In the genomic region with DNA sequence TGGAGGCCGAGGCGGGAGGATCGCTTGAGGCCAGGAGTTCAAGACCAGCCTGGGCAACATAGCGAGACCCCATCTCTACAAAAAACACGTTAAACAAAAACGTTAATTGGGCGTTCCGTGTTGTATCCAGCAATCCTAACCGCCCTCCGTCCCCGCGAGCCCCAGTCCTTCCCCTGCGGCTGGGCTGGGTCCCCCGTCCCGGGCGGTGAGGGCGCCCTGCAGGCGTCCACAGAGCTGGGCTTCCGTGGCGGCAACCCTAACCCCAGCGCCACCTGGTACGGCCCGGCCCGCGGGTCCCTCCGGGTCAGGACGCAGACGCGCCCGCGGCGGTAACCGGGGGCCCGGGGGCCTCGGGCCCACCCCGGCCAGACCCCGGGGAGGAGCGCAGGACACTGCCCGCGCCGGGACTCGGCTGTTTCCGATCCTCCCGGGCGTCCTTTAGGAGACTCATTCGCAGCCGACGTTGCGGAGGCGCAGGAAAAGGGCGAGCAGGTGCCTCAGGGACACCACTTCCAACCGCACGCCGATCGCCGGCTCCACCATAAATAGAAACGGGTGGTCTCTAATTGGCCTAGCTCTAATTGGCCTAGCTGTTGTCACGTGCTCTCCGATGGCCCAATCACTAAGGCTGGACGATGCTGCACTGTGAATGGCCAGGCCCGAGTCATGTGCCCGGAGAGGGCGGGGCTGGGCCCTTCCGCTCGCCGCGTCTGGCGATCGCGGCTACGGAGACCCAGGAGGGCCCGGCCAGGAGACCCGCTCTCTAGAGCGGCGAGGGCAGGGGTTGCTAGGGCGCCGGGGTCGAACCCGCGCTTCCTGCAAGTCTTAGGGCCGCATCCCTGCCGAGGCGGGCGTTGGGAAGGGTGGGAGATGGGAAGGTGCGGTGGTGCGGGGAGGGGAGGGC, we compare ENCODE assay signal across 1 cellular context.
TF ChIP-seq lines count a peak whose summit lies in the region.

No MANE protein-coding gene starts in this region.

TF ChIP-seq in HepG2, 621 proteins besides CTCF, POLR2A, EP300 and RAD21 (continued from another document and continues in another):
- TF ChIP-seq REPIN1 (CRISPR knock-in tag; IDR thresholded peaks at IDR 0.05; ENCODE audit: borderline replicate concordance, low read depth) (peak; percentile 80), ZMYM4 (CRISPR knock-in tag; IDR thresholded peaks at IDR 0.05) (peak; percentile 90), ZSCAN9 (CRISPR knock-in tag; IDR thresholded peaks at IDR 0.05; ENCODE audit: borderline replicate concordance) (no peak), MLLT10 (CRISPR knock-in tag; IDR thresholded peaks at IDR 0.05) (no peak), SNRNP70 (IDR thresholded peaks at IDR 0.05; ENCODE audit: low read depth, low read length) (no peak), HNRNPUL1 (IDR thresholded peaks at IDR 0.05; ENCODE audit: low read depth, low read length) (no peak), ZNF552 (CRISPR knock-in tag; IDR thresholded peaks at IDR 0.05; ENCODE audit: borderline replicate concordance) (no peak; the same call in 1 of the 2 replicates), HNRNPL (IDR thresholded peaks at IDR 0.05; ENCODE audit: low read depth, low read length) (0 out of 2 replicates have a peak, but pooled peaks have one; percentile 51), TAF1 (CRISPR knock-in tag; IDR thresholded peaks at IDR 0.05) (peak; percentile 96), ZMYM2 (CRISPR knock-in tag; IDR thresholded peaks at IDR 0.05) (peak; percentile 32; the same call in 1 of the 2 replicates), FOSL1 (CRISPR knock-in tag; IDR thresholded peaks at IDR 0.05; ENCODE audit: borderline replicate concordance) (no peak), ZFP36L1 (CRISPR knock-in tag; IDR thresholded peaks at IDR 0.05) (peak; percentile 90), SMARCE1 (IDR thresholded peaks at IDR 0.05; ENCODE audit: borderline replicate concordance) (no peak), ZNF619 (CRISPR knock-in tag; IDR thresholded peaks at IDR 0.05) (peak; percentile 87; the same call in 1 of the 2 replicates), FOXA3 (CRISPR knock-in tag; IDR thresholded peaks at IDR 0.05) (peak; percentile 49; the same call in 1 of the 2 replicates), ZNF20 (CRISPR knock-in tag; IDR thresholded peaks at IDR 0.05) (no peak), MAFG (CRISPR knock-in tag; IDR thresholded peaks at IDR 0.05) (no peak), NFE2 (CRISPR knock-in tag; IDR thresholded peaks at IDR 0.05) (no peak), ZNF382 (CRISPR knock-in tag; IDR thresholded peaks at IDR 0.05; ENCODE audit: borderline replicate concordance) (0 out of 2 replicates have a peak, but pooled peaks have one; percentile 59)
- TF ChIP-seq, protein P1, sequence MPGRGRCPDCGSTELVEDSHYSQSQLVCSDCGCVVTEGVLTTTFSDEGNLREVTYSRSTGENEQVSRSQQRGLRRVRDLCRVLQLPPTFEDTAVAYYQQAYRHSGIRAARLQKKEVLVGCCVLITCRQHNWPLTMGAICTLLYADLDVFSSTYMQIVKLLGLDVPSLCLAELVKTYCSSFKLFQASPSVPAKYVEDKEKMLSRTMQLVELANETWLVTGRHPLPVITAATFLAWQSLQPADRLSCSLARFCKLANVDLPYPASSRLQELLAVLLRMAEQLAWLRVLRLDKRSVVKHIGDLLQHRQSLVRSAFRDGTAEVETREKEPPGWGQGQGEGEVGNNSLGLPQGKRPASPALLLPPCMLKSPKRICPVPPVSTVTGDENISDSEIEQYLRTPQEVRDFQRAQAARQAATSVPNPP (CRISPR knock-in tag; IDR thresholded peaks at IDR 0.05), result peak; percentile 83
- TF ChIP-seq, protein P2, sequence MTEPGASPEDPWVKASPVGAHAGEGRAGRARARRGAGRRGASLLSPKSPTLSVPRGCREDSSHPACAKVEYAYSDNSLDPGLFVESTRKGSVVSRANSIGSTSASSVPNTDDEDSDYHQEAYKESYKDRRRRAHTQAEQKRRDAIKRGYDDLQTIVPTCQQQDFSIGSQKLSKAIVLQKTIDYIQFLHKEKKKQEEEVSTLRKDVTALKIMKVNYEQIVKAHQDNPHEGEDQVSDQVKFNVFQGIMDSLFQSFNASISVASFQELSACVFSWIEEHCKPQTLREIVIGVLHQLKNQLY (CRISPR knock-in tag; IDR thresholded peaks at IDR 0.05), result peak; percentile 25; the same call in 1 of the 2 replicates
- TF ChIP-seq, protein P3, sequence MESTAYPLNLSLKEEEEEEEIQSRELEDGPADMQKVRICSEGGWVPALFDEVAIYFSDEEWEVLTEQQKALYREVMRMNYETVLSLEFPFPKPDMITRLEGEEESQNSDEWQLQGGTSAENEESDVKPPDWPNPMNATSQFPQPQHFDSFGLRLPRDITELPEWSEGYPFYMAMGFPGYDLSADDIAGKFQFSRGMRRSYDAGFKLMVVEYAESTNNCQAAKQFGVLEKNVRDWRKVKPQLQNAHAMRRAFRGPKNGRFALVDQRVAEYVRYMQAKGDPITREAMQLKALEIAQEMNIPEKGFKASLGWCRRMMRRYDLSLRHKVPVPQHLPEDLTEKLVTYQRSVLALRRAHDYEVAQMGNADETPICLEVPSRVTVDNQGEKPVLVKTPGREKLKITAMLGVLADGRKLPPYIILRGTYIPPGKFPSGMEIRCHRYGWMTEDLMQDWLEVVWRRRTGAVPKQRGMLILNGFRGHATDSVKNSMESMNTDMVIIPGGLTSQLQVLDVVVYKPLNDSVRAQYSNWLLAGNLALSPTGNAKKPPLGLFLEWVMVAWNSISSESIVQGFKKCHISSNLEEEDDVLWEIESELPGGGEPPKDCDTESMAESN (CRISPR knock-in tag; conservative IDR thresholded peaks at IDR 0.05), result peak; percentile 96
- TF ChIP-seq, protein P4, sequence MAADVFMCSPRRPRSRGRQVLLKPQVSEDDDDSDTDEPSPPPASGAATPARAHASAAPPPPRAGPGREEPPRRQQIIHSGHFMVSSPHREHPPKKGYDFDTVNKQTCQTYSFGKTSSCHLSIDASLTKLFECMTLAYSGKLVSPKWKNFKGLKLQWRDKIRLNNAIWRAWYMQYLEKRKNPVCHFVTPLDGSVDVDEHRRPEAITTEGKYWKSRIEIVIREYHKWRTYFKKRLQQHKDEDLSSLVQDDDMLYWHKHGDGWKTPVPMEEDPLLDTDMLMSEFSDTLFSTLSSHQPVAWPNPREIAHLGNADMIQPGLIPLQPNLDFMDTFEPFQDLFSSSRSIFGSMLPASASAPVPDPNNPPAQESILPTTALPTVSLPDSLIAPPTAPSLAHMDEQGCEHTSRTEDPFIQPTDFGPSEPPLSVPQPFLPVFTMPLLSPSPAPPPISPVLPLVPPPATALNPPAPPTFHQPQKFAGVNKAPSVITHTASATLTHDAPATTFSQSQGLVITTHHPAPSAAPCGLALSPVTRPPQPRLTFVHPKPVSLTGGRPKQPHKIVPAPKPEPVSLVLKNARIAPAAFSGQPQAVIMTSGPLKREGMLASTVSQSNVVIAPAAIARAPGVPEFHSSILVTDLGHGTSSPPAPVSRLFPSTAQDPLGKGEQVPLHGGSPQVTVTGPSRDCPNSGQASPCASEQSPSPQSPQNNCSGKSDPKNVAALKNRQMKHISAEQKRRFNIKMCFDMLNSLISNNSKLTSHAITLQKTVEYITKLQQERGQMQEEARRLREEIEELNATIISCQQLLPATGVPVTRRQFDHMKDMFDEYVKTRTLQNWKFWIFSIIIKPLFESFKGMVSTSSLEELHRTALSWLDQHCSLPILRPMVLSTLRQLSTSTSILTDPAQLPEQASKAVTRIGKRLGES (CRISPR knock-in tag; IDR thresholded peaks at IDR 0.05; ENCODE audit: borderline replicate concordance), result no peak
- TF ChIP-seq, protein P5, sequence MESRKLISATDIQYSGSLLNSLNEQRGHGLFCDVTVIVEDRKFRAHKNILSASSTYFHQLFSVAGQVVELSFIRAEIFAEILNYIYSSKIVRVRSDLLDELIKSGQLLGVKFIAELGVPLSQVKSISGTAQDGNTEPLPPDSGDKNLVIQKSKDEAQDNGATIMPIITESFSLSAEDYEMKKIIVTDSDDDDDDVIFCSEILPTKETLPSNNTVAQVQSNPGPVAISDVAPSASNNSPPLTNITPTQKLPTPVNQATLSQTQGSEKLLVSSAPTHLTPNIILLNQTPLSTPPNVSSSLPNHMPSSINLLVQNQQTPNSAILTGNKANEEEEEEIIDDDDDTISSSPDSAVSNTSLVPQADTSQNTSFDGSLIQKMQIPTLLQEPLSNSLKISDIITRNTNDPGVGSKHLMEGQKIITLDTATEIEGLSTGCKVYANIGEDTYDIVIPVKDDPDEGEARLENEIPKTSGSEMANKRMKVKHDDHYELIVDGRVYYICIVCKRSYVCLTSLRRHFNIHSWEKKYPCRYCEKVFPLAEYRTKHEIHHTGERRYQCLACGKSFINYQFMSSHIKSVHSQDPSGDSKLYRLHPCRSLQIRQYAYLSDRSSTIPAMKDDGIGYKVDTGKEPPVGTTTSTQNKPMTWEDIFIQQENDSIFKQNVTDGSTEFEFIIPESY (CRISPR knock-in tag; IDR thresholded peaks at IDR 0.05), result no peak
- TF ChIP-seq, protein P6, sequence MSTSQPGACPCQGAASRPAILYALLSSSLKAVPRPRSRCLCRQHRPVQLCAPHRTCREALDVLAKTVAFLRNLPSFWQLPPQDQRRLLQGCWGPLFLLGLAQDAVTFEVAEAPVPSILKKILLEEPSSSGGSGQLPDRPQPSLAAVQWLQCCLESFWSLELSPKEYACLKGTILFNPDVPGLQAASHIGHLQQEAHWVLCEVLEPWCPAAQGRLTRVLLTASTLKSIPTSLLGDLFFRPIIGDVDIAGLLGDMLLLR (CRISPR knock-in tag; IDR thresholded peaks at IDR 0.05), result no peak
- TF ChIP-seq, protein P7, sequence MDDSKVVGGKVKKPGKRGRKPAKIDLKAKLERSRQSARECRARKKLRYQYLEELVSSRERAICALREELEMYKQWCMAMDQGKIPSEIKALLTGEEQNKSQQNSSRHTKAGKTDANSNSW (CRISPR knock-in tag; IDR thresholded peaks at IDR 0.05; ENCODE audit: borderline replicate concordance), result no peak
- TF ChIP-seq, protein P8, sequence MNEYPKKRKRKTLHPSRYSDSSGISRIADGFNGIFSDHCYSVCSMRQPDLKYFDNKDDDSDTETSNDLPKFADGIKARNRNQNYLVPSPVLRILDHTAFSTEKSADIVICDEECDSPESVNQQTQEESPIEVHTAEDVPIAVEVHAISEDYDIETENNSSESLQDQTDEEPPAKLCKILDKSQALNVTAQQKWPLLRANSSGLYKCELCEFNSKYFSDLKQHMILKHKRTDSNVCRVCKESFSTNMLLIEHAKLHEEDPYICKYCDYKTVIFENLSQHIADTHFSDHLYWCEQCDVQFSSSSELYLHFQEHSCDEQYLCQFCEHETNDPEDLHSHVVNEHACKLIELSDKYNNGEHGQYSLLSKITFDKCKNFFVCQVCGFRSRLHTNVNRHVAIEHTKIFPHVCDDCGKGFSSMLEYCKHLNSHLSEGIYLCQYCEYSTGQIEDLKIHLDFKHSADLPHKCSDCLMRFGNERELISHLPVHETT (CRISPR knock-in tag; conservative IDR thresholded peaks at IDR 0.05), result 0 out of 2 replicates have a peak, but pooled peaks have one; percentile 48
- TF ChIP-seq, protein P9, sequence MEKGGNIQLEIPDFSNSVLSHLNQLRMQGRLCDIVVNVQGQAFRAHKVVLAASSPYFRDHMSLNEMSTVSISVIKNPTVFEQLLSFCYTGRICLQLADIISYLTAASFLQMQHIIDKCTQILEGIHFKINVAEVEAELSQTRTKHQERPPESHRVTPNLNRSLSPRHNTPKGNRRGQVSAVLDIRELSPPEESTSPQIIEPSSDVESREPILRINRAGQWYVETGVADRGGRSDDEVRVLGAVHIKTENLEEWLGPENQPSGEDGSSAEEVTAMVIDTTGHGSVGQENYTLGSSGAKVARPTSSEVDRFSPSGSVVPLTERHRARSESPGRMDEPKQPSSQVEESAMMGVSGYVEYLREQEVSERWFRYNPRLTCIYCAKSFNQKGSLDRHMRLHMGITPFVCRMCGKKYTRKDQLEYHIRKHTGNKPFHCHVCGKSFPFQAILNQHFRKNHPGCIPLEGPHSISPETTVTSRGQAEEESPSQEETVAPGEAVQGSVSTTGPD (CRISPR knock-in tag; IDR thresholded peaks at IDR 0.05), result no peak
- TF ChIP-seq, protein P10, sequence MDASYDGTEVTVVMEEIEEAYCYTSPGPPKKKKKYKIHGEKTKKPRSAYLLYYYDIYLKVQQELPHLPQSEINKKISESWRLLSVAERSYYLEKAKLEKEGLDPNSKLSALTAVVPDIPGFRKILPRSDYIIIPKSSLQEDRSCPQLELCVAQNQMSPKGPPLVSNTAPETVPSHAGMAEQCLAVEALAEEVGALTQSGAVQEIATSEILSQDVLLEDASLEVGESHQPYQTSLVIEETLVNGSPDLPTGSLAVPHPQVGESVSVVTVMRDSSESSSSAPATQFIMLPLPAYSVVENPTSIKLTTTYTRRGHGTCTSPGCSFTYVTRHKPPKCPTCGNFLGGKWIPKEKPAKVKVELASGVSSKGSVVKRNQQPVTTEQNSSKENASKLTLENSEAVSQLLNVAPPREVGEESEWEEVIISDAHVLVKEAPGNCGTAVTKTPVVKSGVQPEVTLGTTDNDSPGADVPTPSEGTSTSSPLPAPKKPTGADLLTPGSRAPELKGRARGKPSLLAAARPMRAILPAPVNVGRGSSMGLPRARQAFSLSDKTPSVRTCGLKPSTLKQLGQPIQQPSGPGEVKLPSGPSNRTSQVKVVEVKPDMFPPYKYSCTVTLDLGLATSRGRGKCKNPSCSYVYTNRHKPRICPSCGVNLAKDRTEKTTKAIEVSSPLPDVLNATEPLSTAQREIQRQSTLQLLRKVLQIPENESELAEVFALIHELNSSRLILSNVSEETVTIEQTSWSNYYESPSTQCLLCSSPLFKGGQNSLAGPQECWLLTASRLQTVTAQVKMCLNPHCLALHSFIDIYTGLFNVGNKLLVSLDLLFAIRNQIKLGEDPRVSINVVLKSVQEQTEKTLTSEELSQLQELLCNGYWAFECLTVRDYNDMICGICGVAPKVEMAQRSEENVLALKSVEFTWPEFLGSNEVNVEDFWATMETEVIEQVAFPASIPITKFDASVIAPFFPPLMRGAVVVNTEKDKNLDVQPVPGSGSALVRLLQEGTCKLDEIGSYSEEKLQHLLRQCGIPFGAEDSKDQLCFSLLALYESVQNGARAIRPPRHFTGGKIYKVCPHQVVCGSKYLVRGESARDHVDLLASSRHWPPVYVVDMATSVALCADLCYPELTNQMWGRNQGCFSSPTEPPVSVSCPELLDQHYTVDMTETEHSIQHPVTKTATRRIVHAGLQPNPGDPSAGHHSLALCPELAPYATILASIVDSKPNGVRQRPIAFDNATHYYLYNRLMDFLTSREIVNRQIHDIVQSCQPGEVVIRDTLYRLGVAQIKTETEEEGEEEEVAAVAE (CRISPR knock-in tag; IDR thresholded peaks at IDR 0.05; ENCODE audit: borderline replicate concordance), result no peak
